1 cellular context compared by ENCODE assay signal in the genomic region with DNA sequence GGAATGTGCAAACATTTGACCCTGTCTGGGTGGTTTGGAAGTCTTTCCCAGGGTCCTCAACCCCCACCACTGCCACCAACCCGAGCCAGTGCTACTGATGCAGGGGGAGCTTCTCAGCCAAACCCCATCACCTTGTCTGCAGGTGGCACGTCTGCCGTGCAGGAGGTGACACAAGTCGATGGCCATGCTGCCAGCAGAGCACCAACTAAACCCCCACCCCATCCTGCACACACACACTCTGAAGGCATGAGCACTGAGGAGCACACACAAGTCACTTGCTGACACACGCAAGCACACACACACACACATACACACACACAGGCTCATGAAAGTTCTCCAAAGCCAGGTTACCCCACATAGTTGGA.
TF ChIP-seq lines count a peak whose summit lies in the region.

No MANE protein-coding gene starts in this region.

TF ChIP-seq in H1, 55 proteins besides CTCF, POLR2A, EP300 and RAD21:
- TF ChIP-seq MAFK (IDR thresholded peaks at IDR 0.05; ENCODE audit: low read depth, low read length) (no peak), BRCA1 (IDR thresholded peaks at IDR 0.05; ENCODE audit: low read depth, low read length) (no peak), CTBP2 (IDR thresholded peaks at IDR 0.05; ENCODE audit: borderline replicate concordance, insufficient read depth, insufficient read length, low read length) (no peak), SP4 (IDR thresholded peaks at IDR 0.05; ENCODE audit: low read length) (no peak), TEAD4 (IDR thresholded peaks at IDR 0.05; ENCODE audit: low read depth, low read length) (no peak), TAF1 (IDR thresholded peaks at IDR 0.05; ENCODE audit: low read depth, low read length) (no peak), SIN3A (conservative IDR thresholded peaks at IDR 0.05 in 1 of 2, IDR thresholded peaks at IDR 0.05 in 1 of 2; ENCODE audit: low read depth in 1 of 2, low read length in 2 of 2) (no peak)
